Comparison of ENCODE assay signal across 23 cellular contexts in the genomic region with DNA sequence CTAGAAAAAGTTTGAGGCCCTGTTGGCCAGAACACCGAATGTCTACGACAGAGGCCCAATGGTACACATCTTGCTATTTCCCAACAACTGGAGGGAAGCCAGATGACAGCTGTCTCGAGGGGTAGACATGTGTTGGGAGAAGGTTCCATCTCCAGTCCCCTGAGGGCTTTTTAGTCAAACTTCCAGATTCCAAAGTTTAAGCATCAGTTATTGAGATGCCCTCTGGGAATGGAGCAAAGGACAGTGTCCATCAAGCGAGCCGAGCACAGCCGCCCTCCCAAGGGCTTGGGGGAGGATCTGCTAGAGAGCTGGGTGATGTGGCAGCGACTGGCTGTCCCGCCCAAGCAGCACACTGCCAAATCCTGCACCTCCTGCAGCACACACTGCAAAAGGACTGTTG.
A peak's percentile ranks its signal among the peaks of the same experiment; 100 is the strongest.
DNase-seq lines count a peak whose midpoint lies in the region; ATAC-seq lines count a peak whose summit lies in the region.
"Had no signal": no experiment of that assay in that cellular context is flagged by ENCODE, and none has a peak within 500 bp of the region (broad histone marks: within the 10 kb centered on the region; RNA-seq: fewer than 3 reads in every experiment).

No MANE protein-coding gene starts in this region.

- peak; percentile 52 for DNase-seq in Right ventricle myocardium superior
- no peak for DNase-seq in cardiac septum (ENCODE audit: low spot score)
- peak; percentile 44 for DNase-seq in epidermal melanocyte (ENCODE audit: insufficient read length, low spot score)
- peak; percentile 59 for DNase-seq in left ventricle myocardium superior
- no peak for DNase-seq in stimulated activated naive CD4-positive, alpha-beta T cell (lab: John Stamatoyannopoulos, UW)
- no peak for DNase-seq in SW 1271 (lab: John Stamatoyannopoulos, UW)
- no peak for DNase-seq in NCI-H1436 (lab: John Stamatoyannopoulos, UW)
- DNase-seq: activated CD4-positive, alpha-beta T cell treated with anti-CD3 and anti-CD28 coated beads, Interleukin-2, amount 10 ng/mL, durations not matched to agents 24 days and 14 days; activated CD8-positive, alpha-beta memory T cell treated with anti-CD3 and anti-CD28 coated beads for 24 hours; activated T-cell treated with anti-CD3 and anti-CD28 coated beads for 4 hours; amniotic stem cell; brain microvascular endothelial cell; CD4-positive, alpha-beta memory T cell; DMS153; dorsolateral prefrontal cortex; GDM1; Kasumi-1; NCI-H446 treated with DMSO at 0.1 percent for 48 hours; stimulated activated naive CD4-positive, alpha-beta T cell treated with Interleukin-2 at 50 U/mL for 16 hours had no signal

- intact Hi-C loops in Right ventricle myocardium superior (cut with DNase I) (no loop called here), cardiac septum (cut with DNase I) (no loop called here), left ventricle myocardium superior (cut with micrococcal nuclease) (no loop called here)

- peak; percentile 88 for ATAC-seq in Right ventricle myocardium superior (ENCODE audit: poor library complexity)
- peak; percentile 81 for ATAC-seq in left ventricle myocardium superior
- ATAC-seq in HG02840 (IDR thresholded peaks at IDR 0.05; ENCODE audit: low FRiP score, unreplicated experiment): no peak
- ATAC-seq: A549, left lobe of liver, WTC11 had no signal

Comparison
In these comparisons a context has a peak if more than half of its experiments do, and no peak if none do; other contexts are left out.
1. DNase-seq: peak in Right ventricle myocardium superior (single experiment), epidermal melanocyte (single experiment) and left ventricle myocardium superior (single experiment); none in cardiac septum (single experiment), stimulated activated naive CD4-positive, alpha-beta T cell (0 of 6), SW 1271 (0 of 2) and NCI-H1436 (single experiment).